Comparison of ENCODE assay signal across 17 cellular contexts in the genomic region with DNA sequence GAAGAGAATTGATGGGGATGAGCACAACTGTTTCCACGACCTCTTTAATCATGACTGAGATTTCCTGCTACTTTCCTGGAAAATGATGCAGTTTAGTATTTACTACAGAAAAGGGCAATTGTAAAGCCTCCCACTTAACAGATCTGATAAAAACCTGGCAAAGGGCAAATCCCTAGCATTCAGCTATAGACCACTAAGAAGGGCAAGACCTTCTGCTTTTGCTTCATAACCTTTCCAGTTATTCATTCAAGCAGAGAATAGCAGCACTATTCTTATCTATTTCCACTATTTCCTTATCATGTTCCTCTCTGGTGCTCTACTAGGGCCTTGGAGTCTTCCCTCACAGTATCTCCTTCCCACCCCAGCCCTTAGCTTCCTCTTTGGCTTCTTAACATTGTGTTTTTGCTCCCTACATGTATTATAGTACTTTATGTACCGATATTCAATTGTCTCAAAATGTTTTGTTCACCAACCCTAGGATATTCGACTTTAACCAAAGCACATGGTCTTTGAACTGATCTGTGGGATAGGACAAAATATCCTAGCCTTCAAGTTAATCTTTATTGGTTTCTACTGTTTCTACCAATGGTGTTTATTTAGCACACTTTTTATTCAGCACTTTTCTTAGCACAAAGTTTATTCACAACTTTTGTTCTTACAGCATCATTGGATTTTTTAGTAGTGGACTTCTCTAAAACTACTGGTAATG. TPM values are rescaled to one million over a fixed set of nuclear protein-coding genes. Genes with fewer than 3 reads are reported as not detected.
DNase-seq lines count a peak whose midpoint lies in the region; ATAC-seq and TF ChIP-seq lines count a peak whose summit lies in the region.
"Had no signal": no experiment of that assay in that cellular context is flagged by ENCODE, and none has a peak within 500 bp of the region (broad histone marks: within the 10 kb centered on the region; RNA-seq: fewer than 3 reads in every experiment).

No MANE protein-coding gene starts in this region.

- intact Hi-C loops in heart left ventricle (cut with DNase I) (loop anchor here in 1 of 10 donors (2.0 kb wide), 1 partner anchor 32 kb away; a partner anchor contains a TSS), lower lobe of right lung (cut with DNase I) (no loop called here)

- no peak for TF ChIP-seq POLR2A in heart left ventricle (IDR thresholded peaks at IDR 0.05)
- TF ChIP-seq POLR2A in upper lobe of left lung (IDR thresholded peaks at IDR 0.05) = no peak

- H3K9me3 ChIP-seq in heart left ventricle = no peaks in the 10 kb centered on the region
- no peaks in the 10 kb centered on the region for H3K9me3 ChIP-seq in neuron (ENCODE audit: low read length)
- no peaks in the 10 kb centered on the region for H3K9me3 ChIP-seq in upper lobe of left lung
- H3K9me3 ChIP-seq in lower lobe of right lung = no peaks in the 10 kb centered on the region

- no peak for TF ChIP-seq EP300 in upper lobe of left lung (IDR thresholded peaks at IDR 0.05)

- peak overlapping the region; percentile 37; the same call in 1 of the 2 replicates for H3K27ac ChIP-seq in VCaP
- H3K27ac ChIP-seq in heart left ventricle = peak overlapping the region in 9 of 12 donors; percentile 19 to 76 (median 64)
- peak overlapping the region in 3 of 4 donors; percentile 26 to 72 (median 32) for H3K27ac ChIP-seq in upper lobe of left lung
- H3K27ac ChIP-seq in lower lobe of right lung = no peak overlapping the region
- H3K27ac ChIP-seq: dorsolateral prefrontal cortex had no signal

- ATAC-seq in heart left ventricle (peak in 3 of 4 donors; percentile 17 to 59 (median 22)), upper lobe of left lung (ENCODE audit: low FRiP score in 2 of 2) (no peak), GM21717 (IDR thresholded peaks at IDR 0.05; ENCODE audit: unreplicated experiment) (no peak), lower lobe of right lung (no peak)
- ATAC-seq: activated naive CD8-positive, alpha-beta T cell treated with anti-CD3 and anti-CD28 coated beads, Interleukin-2, amount 50 U/mL, for 24 hours had no signal

- H3K4me3 ChIP-seq in heart left ventricle (no peak overlapping the region), neuron (ENCODE audit: low read length) (no peak overlapping the region), upper lobe of left lung (no peak overlapping the region), lower lobe of right lung (no peak overlapping the region)
- H3K4me3 ChIP-seq: dorsolateral prefrontal cortex had no signal

- H2AFZ ChIP-seq in neuron (ENCODE audit: low read depth, low read length) = peak overlapping the region; percentile 3

- peaks cover 0 to 18% (median 7%) of the 10 kb centered on the region in 12 donors for H3K4me1 ChIP-seq in heart left ventricle
- peaks cover 22% of the 10 kb centered on the region for H3K4me1 ChIP-seq in neuron (ENCODE audit: insufficient read depth, low read length)
- H3K4me1 ChIP-seq in upper lobe of left lung = no peaks in the 10 kb centered on the region
- no peaks in the 10 kb centered on the region for H3K4me1 ChIP-seq in lower lobe of right lung

- no peaks in the 10 kb centered on the region for H3K36me3 ChIP-seq in heart left ventricle
- H3K36me3 ChIP-seq in neuron (ENCODE audit: insufficient read depth, low read length) = no peaks in the 10 kb centered on the region
- no peaks in the 10 kb centered on the region for H3K36me3 ChIP-seq in upper lobe of left lung
- no peaks in the 10 kb centered on the region for H3K36me3 ChIP-seq in lower lobe of right lung

- DNase-seq in heart left ventricle (no peak), upper lobe of left lung (no peak), retina (no peak), lower lobe of right lung (no peak), DMS 273 (lab: John Stamatoyannopoulos, UW; ENCODE audit: unreplicated experiment) (no peak)
- DNase-seq: activated CD4-positive, alpha-beta T cell treated with anti-CD3 and anti-CD28 coated beads for 4 hours; activated effector memory CD4-positive, alpha-beta T cell treated with Interleukin-2 at 50 U/mL for 16 hours; activated naive CD8-positive, alpha-beta T cell treated with anti-CD3 and anti-CD28 coated beads, Interleukin-2, amount 50 U/mL, for 24 hours; activated T-cell treated with anti-CD3 and anti-CD28 coated beads for 4 hours; cerebellar nuclear complex; dorsolateral prefrontal cortex; mammary epithelial cell; MV-4-11; NCI-H748 treated with DMSO at 0.1 percent for 48 hours had no signal

- H3K27me3 ChIP-seq in heart left ventricle (no peaks in the 10 kb centered on the region), neuron (ENCODE audit: insufficient read depth, low read length) (no peaks in the 10 kb centered on the region), upper lobe of left lung (no peaks in the 10 kb centered on the region), lower lobe of right lung (ENCODE audit: low read depth) (no peaks in the 10 kb centered on the region)
- H3K27me3 ChIP-seq: dorsolateral prefrontal cortex had no signal

- 32 to 46% (median 37%) methylated on average over 3 of the region's 3 CpGs for WGBS in heart left ventricle, 4 donors
- WGBS in upper lobe of left lung, 2 donors = 51 to 52% methylated on average over 3 of the region's 3 CpGs

- TF ChIP-seq CTCF in VCaP (conservative IDR thresholded peaks at IDR 0.05) (no peak), heart left ventricle (IDR thresholded peaks at IDR 0.05) (no peak), upper lobe of left lung (IDR thresholded peaks at IDR 0.05) (no peak), lower lobe of right lung (IDR thresholded peaks at IDR 0.05) (no peak)

RNA-seq across cellular contexts. Expression of a gene that starts 32.7 kb away (rescaled TPM):
- total RNA-seq in heart left ventricle = 1 to 10 TPM; 4.3 to 8.7 (median 5.6) TPM
- polyA plus RNA-seq in heart left ventricle = 1 to 10 TPM; 2.4 to 6.3 TPM
- 10 to 100 TPM in 2 of 6 donors, 1 to 10 TPM in 4; 2.0 to 16.2 (median 9.4) TPM for total RNA-seq in upper lobe of left lung
- total RNA-seq in lower lobe of right lung = 13.5 TPM

Comparison
In these comparisons a context has a peak if more than half of its experiments do, and no peak if none do; other contexts are left out.
1. ATAC-seq: peak in heart left ventricle (3 of 4); none in upper lobe of left lung (0 of 2), GM21717 (single experiment) and lower lobe of right lung (0 of 2).